9 cellular contexts compared by ENCODE assay signal in genomic region chr3:88189361-88189810, GRCh38. TPM values are rescaled to one million over a fixed set of nuclear protein-coding genes. Genes with fewer than 3 reads are reported as not detected.
DNase-seq lines count a peak whose midpoint lies in the region; ATAC-seq and TF ChIP-seq lines count a peak whose summit lies in the region.
"Had no signal": no experiment of that assay in that cellular context is flagged by ENCODE, and none has a peak within 500 bp of the region (broad histone marks: within the 10 kb centered on the region; RNA-seq: fewer than 3 reads in every experiment).

No MANE protein-coding gene starts in this region.

- CTCF ChIA-PET in PC-9 (lab: Charles Lee), result no interaction called here

- whole genome bisulfite sequencing in heart left ventricle, 4 donors, result 90 to 93% (median 91%) methylated on average over 11 of the region's 11 CpGs

- POLR2A ChIA-PET in PC-9 (lab: Charles Lee; ENCODE audit: unreplicated experiment), result no interaction called here

- peak overlapping the region; percentile 40 for H3K4me2 ChIP-seq in PC-9

- H3K4me1 ChIP-seq in PC-9 (replicated peaks; ENCODE audit: insufficient read depth) (no peaks in the 10 kb centered on the region), heart left ventricle (no peaks in the 10 kb centered on the region)
- no peaks in the 10 kb centered on the region for H3K4me1 ChIP-seq in effector memory CD4-positive, alpha-beta T cell (ENCODE audit: control insufficient read depth, insufficient read depth, low read length, poor library complexity, severe bottlenecking)

- no peaks in the 10 kb centered on the region for H3K9me2 ChIP-seq in PC-9 (ENCODE audit: insufficient read depth)

- H3K9me3 ChIP-seq in PC-9 (ENCODE audit: insufficient read depth, low read depth) (no peaks in the 10 kb centered on the region), heart left ventricle (peaks cover 0 to 22% (median 0%) of the 10 kb centered on the region in 12 donors)
- H3K9me3 ChIP-seq in effector memory CD4-positive, alpha-beta T cell (ENCODE audit: control insufficient read depth, low read length), result no peaks in the 10 kb centered on the region

- ATAC-seq in GM19025 (IDR thresholded peaks at IDR 0.05; ENCODE audit: low read depth, unreplicated experiment) (peak; percentile 97), HG02885 (IDR thresholded peaks at IDR 0.05; ENCODE audit: poor library complexity, unreplicated experiment) (peak; percentile 91), heart left ventricle (no peak)

- intact Hi-C loops in PC-9 (cut with micrococcal nuclease; ENCODE audit: unreplicated experiment) (no loop called here), heart left ventricle (cut with DNase I) (loop anchor here in 2 of 10 donors (10.0 kb wide), 1 partner anchor 835 kb away; no protein-coding TSS in a partner anchor)

- no peak for TF ChIP-seq POLR2A in heart left ventricle (IDR thresholded peaks at IDR 0.05)

- DNase-seq in DMS114 treated with DMSO at 0.1 percent for 48 hours (lab: John Stamatoyannopoulos, UW; ENCODE audit: unreplicated experiment) (peak; percentile 55), PC-9 (no peak), heart left ventricle (no peak), KBM-7 (no peak), C1 segment of cervical spinal cord (lab: John Stamatoyannopoulos, UW) (no peak)
- DNase-seq in effector memory CD4-positive, alpha-beta T cell, result no peak
- DNase-seq: effector CD4-positive, alpha-beta T cell had no signal

- no TSS peak for BruUV-seq in PC-9 (replicated peaks; lab: Mats Ljungman, UMichigan)

- H3K79me2 ChIP-seq in PC-9 (ENCODE audit: low read depth), result no peaks in the 10 kb centered on the region

- H3K4me3 ChIP-seq in PC-9 (no peak overlapping the region), heart left ventricle (no peak overlapping the region)
- H3K4me3 ChIP-seq in effector memory CD4-positive, alpha-beta T cell (ENCODE audit: insufficient read depth, low read depth, low read length, poor library complexity, severe bottlenecking), result no peak overlapping the region

- TF ChIP-seq CTCF in PC-9 (conservative IDR thresholded peaks at IDR 0.05) (no peak), heart left ventricle (IDR thresholded peaks at IDR 0.05) (no peak)

- H3F3A ChIP-seq in PC-9 (ENCODE audit: insufficient read depth, low read depth), result no peaks in the 10 kb centered on the region

- 0 out of 2 replicates have a peak overlapping the region, but pooled peaks have one; percentile 47 for H2AFZ ChIP-seq in PC-9

- H3K36me3 ChIP-seq in PC-9 (ENCODE audit: low read depth) (no peaks in the 10 kb centered on the region), heart left ventricle (no peaks in the 10 kb centered on the region)
- no peaks in the 10 kb centered on the region for H3K36me3 ChIP-seq in effector memory CD4-positive, alpha-beta T cell (ENCODE audit: control insufficient read depth, insufficient read depth, low read length)

- H3K27me3 ChIP-seq in PC-9 (ENCODE audit: insufficient read depth, low read depth) (no peaks in the 10 kb centered on the region), heart left ventricle (no peaks in the 10 kb centered on the region)
- H3K27me3 ChIP-seq in effector memory CD4-positive, alpha-beta T cell (replicated peaks; ENCODE audit: control insufficient read depth, insufficient read depth, low read length, poor library complexity, severe bottlenecking), result no peaks in the 10 kb centered on the region

- H4K20me1 ChIP-seq in PC-9 (ENCODE audit: insufficient read depth), result no peaks in the 10 kb centered on the region

- H3K27ac ChIP-seq in PC-9, result no peak overlapping the region
- no peak overlapping the region for H3K27ac ChIP-seq in heart left ventricle
- no peak overlapping the region for H3K27ac ChIP-seq in effector memory CD4-positive, alpha-beta T cell (ENCODE audit: insufficient read depth, low read length, poor library complexity, severe bottlenecking)

- in situ Hi-C loops in KBM-7 (cut with MboI; ENCODE audit: low pct_unique_long_range_greater_than_20kb, low sequenced_read_pairs), result no loop called here

RNA-seq across cellular contexts. Expression of gene C3orf38, which starts 39.6 kb away (rescaled TPM):
- 12.8 and 18.6 TPM in 2 replicates for total RNA-seq in PC-9 (2021)
- total RNA-seq in heart left ventricle, result 10 to 100 TPM in 8 of 9 donors, 1 to 10 TPM in 1; 8.6 to 21.5 (median 12.9) TPM
- polyA plus RNA-seq in heart left ventricle, result 1 to 10 TPM; 4.3 to 7.7 TPM

Comparison
In these comparisons a context has a peak if more than half of its experiments do, and no peak if none do; other contexts are left out.
1. ATAC-seq: peak in GM19025 (single experiment) and HG02885 (single experiment); none in heart left ventricle (0 of 4).